4 cellular contexts compared by ENCODE assay signal in genomic region chr10:69175326-69175725, GRCh38. TPM values are rescaled to one million over a fixed set of nuclear protein-coding genes. Genes with fewer than 3 reads are reported as not detected.
"Had no signal": no experiment of that assay in that cellular context is flagged by ENCODE, and none has a peak within 500 bp of the region (broad histone marks: within the 10 kb centered on the region; RNA-seq: fewer than 3 reads in every experiment).

No MANE protein-coding gene starts in this region.

RNA-seq across cellular contexts. Expression of gene HKDC1, which starts 44.8 kb away (rescaled TPM):
- total RNA-seq: activated B cell treated with CpG ODN at 0.5 μM for 24 hours; activated CD8-positive, alpha-beta memory T cell treated with anti-CD3 and anti-CD28 coated beads for 36 hours; aorta; cardiac septum had no signal
